In the genomic region with DNA sequence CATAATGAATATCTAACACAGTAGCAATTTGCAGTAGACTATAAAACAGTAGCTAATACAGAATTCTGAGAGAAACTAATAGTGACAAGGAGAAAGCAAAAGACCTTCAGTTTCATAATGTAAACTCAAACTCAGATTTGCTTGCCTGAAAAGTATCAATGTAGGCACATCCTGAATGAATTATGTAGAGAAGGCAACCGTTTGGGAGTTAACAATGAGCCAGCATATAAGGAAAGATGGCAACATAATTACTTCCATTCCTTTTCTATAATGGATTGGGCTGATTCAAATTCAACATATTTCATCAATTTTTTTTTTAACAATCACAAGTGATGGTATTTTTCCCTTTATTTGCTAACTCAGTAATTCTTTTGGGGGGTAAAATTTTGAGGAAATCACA, we compare ENCODE assay signal across 23 cellular contexts.
DNase-seq lines count a peak whose midpoint lies in the region; ATAC-seq and TF ChIP-seq lines count a peak whose summit lies in the region.
"Had no signal": no experiment of that assay in that cellular context is flagged by ENCODE, and none has a peak within 500 bp of the region (broad histone marks: within the 10 kb centered on the region; RNA-seq: fewer than 3 reads in every experiment).

No MANE protein-coding gene starts in this region.

- H3K36me3 Mint-ChIP-seq in osteocyte (ENCODE audit: unreplicated experiment) (peaks cover under 1% of the 10 kb centered on the region), nephron progenitor cell (ENCODE audit: low read depth) (no peaks in the 10 kb centered on the region)
- H3K36me3 Mint-ChIP-seq in activated CD8-positive, alpha-beta T cell treated with anti-CD3 and anti-CD28 coated beads, Interleukin-2, amount 10 ng/mL, durations not matched to agents 7 days and 5 days (ENCODE audit: low read depth): no peaks in the 10 kb centered on the region
- H3K36me3 Mint-ChIP-seq: CD4-positive, alpha-beta memory T cell; naive thymus-derived CD8-positive, alpha-beta T cell; stimulated activated naive B cell treated with anti-CD40 and anti-IgM and Interleukin-4, amounts not matched to agents 10 μg/mL and 1 μg/mL and 100 μg/mL, for 72 hours had no signal

- H3K27me3 Mint-ChIP-seq in osteocyte (ENCODE audit: unreplicated experiment) (no peaks in the 10 kb centered on the region), nephron progenitor cell (ENCODE audit: low read depth, poor library complexity) (no peaks in the 10 kb centered on the region)
- no peaks in the 10 kb centered on the region for H3K27me3 Mint-ChIP-seq in activated CD8-positive, alpha-beta T cell treated with anti-CD3 and anti-CD28 coated beads, Interleukin-2, amount 10 ng/mL, durations not matched to agents 7 days and 5 days (ENCODE audit: low read depth)
- H3K27me3 Mint-ChIP-seq: activated T-cell treated with anti-CD3 and anti-CD28 coated beads, Interleukin-2, amount 50 U/mL, for 24 hours; CD4-positive, alpha-beta memory T cell; naive thymus-derived CD8-positive, alpha-beta T cell; stimulated activated naive B cell treated with anti-CD40 and anti-IgM and Interleukin-4, amounts not matched to agents 10 μg/mL and 1 μg/mL and 100 μg/mL, for 72 hours had no signal

- TF ChIP-seq CTCF in heart left ventricle (IDR thresholded peaks at IDR 0.05) (no peak), esophagus squamous epithelium (IDR thresholded peaks at IDR 0.05) (no peak), osteocyte (IDR thresholded peaks at IDR 0.05) (no peak), tibial nerve (IDR thresholded peaks at IDR 0.05) (no peak), nephron progenitor cell (IDR thresholded peaks at IDR 0.05) (no peak)

- 27 to 31% (median 29%) methylated on average over 1 of the region's 1 CpG for WGBS in heart left ventricle, 4 donors
- 17 to 33% methylated on average over 1 of the region's 1 CpG for WGBS in esophagus squamous epithelium, 2 donors
- 7 to 16% methylated on average over 1 of the region's 1 CpG for WGBS in tibial nerve, 2 donors

- H3K9me3 Mint-ChIP-seq in osteocyte (ENCODE audit: unreplicated experiment) (no peaks in the 10 kb centered on the region), nephron progenitor cell (peaks cover 4% of the 10 kb centered on the region)
- no peaks in the 10 kb centered on the region for H3K9me3 Mint-ChIP-seq in activated CD8-positive, alpha-beta T cell treated with anti-CD3 and anti-CD28 coated beads, Interleukin-2, amount 10 ng/mL, durations not matched to agents 7 days and 5 days (ENCODE audit: insufficient read depth)

- H3K27me3 ChIP-seq in heart left ventricle (no peaks in the 10 kb centered on the region), esophagus squamous epithelium (no peaks in the 10 kb centered on the region), tibial nerve (no peaks in the 10 kb centered on the region)

- POLR2A ChIA-PET in activated CD8-positive, alpha-beta T cell treated with anti-CD3 and anti-CD28 coated beads, Interleukin-2, amount 10 ng/mL, durations not matched to agents 7 days and 5 days (lab: Charles Lee): no interaction called here

- H3K27ac Mint-ChIP-seq in osteocyte (ENCODE audit: unreplicated experiment) (peak overlapping the region; percentile 92), nephron progenitor cell (no peak overlapping the region)
- no peak overlapping the region for H3K27ac Mint-ChIP-seq in activated CD8-positive, alpha-beta T cell treated with anti-CD3 and anti-CD28 coated beads, Interleukin-2, amount 10 ng/mL, durations not matched to agents 7 days and 5 days
- H3K27ac Mint-ChIP-seq: activated T-cell treated with anti-CD3 and anti-CD28 coated beads, Interleukin-2, amount 50 U/mL, for 24 hours; CD4-positive, alpha-beta memory T cell; naive thymus-derived CD8-positive, alpha-beta T cell; stimulated activated naive B cell treated with anti-CD40 and anti-IgM and Interleukin-4, amounts not matched to agents 10 μg/mL and 1 μg/mL and 100 μg/mL, for 72 hours had no signal

- H3K4me1 ChIP-seq in heart left ventricle: peaks cover 0 to 36% (median 15%) of the 10 kb centered on the region in 12 donors
- peaks cover 0 to 24% (median 5%) of the 10 kb centered on the region in 3 donors for H3K4me1 ChIP-seq in esophagus squamous epithelium
- H3K4me1 ChIP-seq in tibial nerve: peaks cover 0 to 32% (median 11%) of the 10 kb centered on the region in 4 donors

- H3K9me3 ChIP-seq in heart left ventricle (no peaks in the 10 kb centered on the region), esophagus squamous epithelium (no peaks in the 10 kb centered on the region), tibial nerve (no peaks in the 10 kb centered on the region)

- H3K27ac ChIP-seq in heart left ventricle (peak overlapping the region in 11 of 12 donors; percentile 14 to 77 (median 61)), esophagus squamous epithelium (peak overlapping the region in 3 of 4 donors; percentile 31 to 67 (median 55)), tibial nerve (peak overlapping the region; percentile 25 to 89 (median 70))
- H3K27ac ChIP-seq: HL-60, VCaP had no signal

- H3K36me3 ChIP-seq in heart left ventricle (no peaks in the 10 kb centered on the region), esophagus squamous epithelium (no peaks in the 10 kb centered on the region), tibial nerve (no peaks in the 10 kb centered on the region)

- no peak for TF ChIP-seq EP300 in tibial nerve (IDR thresholded peaks at IDR 0.05)

- DNase-seq in heart left ventricle (no peak), cardiac septum (ENCODE audit: low spot score) (no peak), esophagus squamous epithelium (lab: John Stamatoyannopoulos, UW) (no peak), osteocyte (ENCODE audit: extremely low spot score, unreplicated experiment) (no peak), tibial nerve (ENCODE audit: low spot score in 2 of 2) (no peak), nephron progenitor cell (no peak)
- DNase-seq in activated CD8-positive, alpha-beta T cell treated with anti-CD3 and anti-CD28 coated beads, Interleukin-2, amount 10 ng/mL, durations not matched to agents 7 days and 5 days: no peak
- DNase-seq: activated CD4-positive, alpha-beta T cell treated with anti-CD3 and anti-CD28 coated beads for 48 hours; activated gamma-delta T cell treated with Interleukin-2 at 50 U/mL for 16 hours; activated T-cell treated with anti-CD3 and anti-CD28 coated beads, Interleukin-2, amount 50 U/mL, for 24 hours; CD4-positive, alpha-beta memory T cell; effector CD8-positive, alpha-beta T cell; naive thymus-derived CD8-positive, alpha-beta T cell; NCI-H146; NCI-H2107; NCI-H446; stimulated activated CD4-positive, alpha-beta T cell treated with anti-CD3 and anti-CD28 coated beads, Interleukin-12 subunit alpha, Interleukin-12 subunit beta, amount 100 ng/mL, for 4 hours; stimulated activated CD4-positive, alpha-beta T cell treated with anti-CD3 and anti-CD28 coated beads, Interleukin-4, amount 100 ng/mL, for 1 hour; stimulated activated naive B cell treated with anti-CD40 and anti-IgM and Interleukin-4, amounts not matched to agents 10 μg/mL and 1 μg/mL and 100 μg/mL, for 72 hours had no signal

- ATAC-seq in heart left ventricle (no peak), HG02759 (IDR thresholded peaks at IDR 0.05; ENCODE audit: unreplicated experiment) (no peak)
- no peak for ATAC-seq in activated CD8-positive, alpha-beta T cell treated with anti-CD3 and anti-CD28 coated beads, Interleukin-2, amount 10 ng/mL, durations not matched to agents 7 days and 5 days
- ATAC-seq: HCT116; naive thymus-derived CD8-positive, alpha-beta T cell; stimulated activated naive B cell treated with anti-CD40 and anti-IgM and Interleukin-4, amounts not matched to agents 10 μg/mL and 1 μg/mL and 100 μg/mL, for 72 hours had no signal

- CTCF ChIA-PET in activated CD8-positive, alpha-beta T cell treated with anti-CD3 and anti-CD28 coated beads, Interleukin-2, amount 10 ng/mL, durations not matched to agents 7 days and 5 days (lab: Charles Lee): no interaction called here

- peak overlapping the region; percentile 15 for H3K4me3 Mint-ChIP-seq in osteocyte (ENCODE audit: unreplicated experiment)
- H3K4me3 Mint-ChIP-seq in activated CD8-positive, alpha-beta T cell treated with anti-CD3 and anti-CD28 coated beads, Interleukin-2, amount 10 ng/mL, durations not matched to agents 7 days and 5 days: no peak overlapping the region
- no peak overlapping the region for H3K4me3 Mint-ChIP-seq in nephron progenitor cell
- H3K4me3 Mint-ChIP-seq: activated T-cell treated with anti-CD3 and anti-CD28 coated beads, Interleukin-2, amount 50 U/mL, for 24 hours; CD4-positive, alpha-beta memory T cell; naive thymus-derived CD8-positive, alpha-beta T cell; stimulated activated naive B cell treated with anti-CD40 and anti-IgM and Interleukin-4, amounts not matched to agents 10 μg/mL and 1 μg/mL and 100 μg/mL, for 72 hours had no signal

- intact Hi-C loops in heart left ventricle (cut with DNase I): loop anchor here in 2 of 10 donors (10.0 kb wide), 2 partner anchors 221 to 261 kb away; a partner anchor contains a TSS
- intact Hi-C loops in cardiac septum (cut with DNase I): loop anchor here (2.0 to 10.0 kb wide), 2 partner anchors 221 to 261 kb away; no protein-coding TSS in a partner anchor
- intact Hi-C loops in esophagus squamous epithelium (cut with DNase I): no loop called here

- H3K4me3 ChIP-seq in heart left ventricle (no peak overlapping the region), esophagus squamous epithelium (no peak overlapping the region), tibial nerve (no peak overlapping the region)

- TF ChIP-seq POLR2A in heart left ventricle (IDR thresholded peaks at IDR 0.05) (no peak), esophagus squamous epithelium (IDR thresholded peaks at IDR 0.05) (no peak), tibial nerve (IDR thresholded peaks at IDR 0.05) (no peak)

- peaks cover 32% of the 10 kb centered on the region for H3K4me1 Mint-ChIP-seq in osteocyte (ENCODE audit: unreplicated experiment)
- H3K4me1 Mint-ChIP-seq in activated CD8-positive, alpha-beta T cell treated with anti-CD3 and anti-CD28 coated beads, Interleukin-2, amount 10 ng/mL, durations not matched to agents 7 days and 5 days (ENCODE audit: low read depth): no peaks in the 10 kb centered on the region
- no peaks in the 10 kb centered on the region for H3K4me1 Mint-ChIP-seq in nephron progenitor cell
- H3K4me1 Mint-ChIP-seq: CD4-positive, alpha-beta memory T cell; naive thymus-derived CD8-positive, alpha-beta T cell; stimulated activated naive B cell treated with anti-CD40 and anti-IgM and Interleukin-4, amounts not matched to agents 10 μg/mL and 1 μg/mL and 100 μg/mL, for 72 hours had no signal
